In the genomic region with DNA sequence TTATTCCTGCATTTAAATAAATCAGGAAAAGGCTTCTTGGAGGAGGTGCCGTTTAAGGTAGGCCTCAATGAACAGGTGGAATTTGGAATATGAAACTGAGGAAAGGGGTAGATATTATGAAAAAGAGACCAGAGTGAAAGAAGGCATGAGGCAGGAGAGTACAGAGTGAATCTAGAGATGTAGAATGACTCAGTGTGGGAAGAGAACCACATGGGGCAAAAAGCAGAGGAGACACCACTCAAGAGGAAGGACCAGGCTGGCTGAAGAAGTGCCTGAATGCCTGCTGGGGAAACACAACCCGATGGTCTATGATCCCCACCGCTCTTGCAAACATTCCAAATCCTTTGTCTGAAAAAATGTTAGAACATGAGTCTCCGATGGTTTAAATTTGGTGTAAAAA, we compare ENCODE assay signal across 22 cellular contexts.
"Had no signal": no experiment of that assay in that cellular context is flagged by ENCODE, and none has a peak within 500 bp of the region (broad histone marks: within the 10 kb centered on the region; RNA-seq: fewer than 3 reads in every experiment).

No MANE protein-coding gene starts in this region.

- H3K4me3 Mint-ChIP-seq: activated CD8-positive, alpha-beta memory T cell treated with anti-CD3 and anti-CD28 coated beads, Interleukin-2, amount 10 ng/mL, durations not matched to agents 7 days and 5 days; activated T-cell treated with anti-CD3 and anti-CD28 coated beads, Interleukin-2, amount 50 U/mL, for 24 hours; activated T-helper 1 cell treated with anti-CD3 and anti-CD28 coated beads, Interleukin-12 subunit alpha, Interleukin-12 subunit beta, Interleukin-2, Interleukin-4 antibody, amounts not matched to agents 30 ng/mL and 10 ng/mL and 1 ng/mL, durations not matched to agents 14 hours and 24 hours and 36 hours had no signal

- DNase-seq: activated CD4-positive, CD25-positive, alpha-beta regulatory T cell; activated CD8-positive, alpha-beta memory T cell treated with anti-CD3 and anti-CD28 coated beads, Interleukin-2, amount 10 ng/mL, durations not matched to agents 7 days and 5 days; activated effector memory CD4-positive, alpha-beta T cell treated with anti-CD3 and anti-CD28 coated beads, Interleukin-2, amount 50 U/mL, for 16 hours; activated naive CD4-positive, alpha-beta T cell treated with Interleukin-2 at 50 U/mL for 16 hours; activated T-cell treated with anti-CD3 and anti-CD28 coated beads, Interleukin-2, amount 50 U/mL, for 24 hours; amniotic stem cell; body of pancreas; central memory CD4-positive, alpha-beta T cell; MG63; MV-4-11; NCI-H1105; NCI-H1436; NCI-H187; NCI-H2081; NCI-H446; NCI-H524; PC-9; SHP77 treated with DMSO at 0.1 percent for 48 hours; T-helper 1 cell had no signal

- H3K27ac Mint-ChIP-seq: activated CD8-positive, alpha-beta memory T cell treated with anti-CD3 and anti-CD28 coated beads, Interleukin-2, amount 10 ng/mL, durations not matched to agents 7 days and 5 days; activated T-cell treated with anti-CD3 and anti-CD28 coated beads, Interleukin-2, amount 50 U/mL, for 24 hours; activated T-helper 1 cell treated with anti-CD3 and anti-CD28 coated beads, Interleukin-12 subunit alpha, Interleukin-12 subunit beta, Interleukin-2, Interleukin-4 antibody, amounts not matched to agents 30 ng/mL and 10 ng/mL and 1 ng/mL, durations not matched to agents 14 hours and 24 hours and 36 hours had no signal

- H3K9me3 Mint-ChIP-seq: activated T-cell treated with anti-CD3 and anti-CD28 coated beads, Interleukin-2, amount 50 U/mL, for 24 hours; activated T-helper 1 cell treated with anti-CD3 and anti-CD28 coated beads, Interleukin-12 subunit alpha, Interleukin-12 subunit beta, Interleukin-2, Interleukin-4 antibody, amounts not matched to agents 30 ng/mL and 10 ng/mL and 1 ng/mL, durations not matched to agents 14 hours and 24 hours and 36 hours had no signal

- H3K27me3 ChIP-seq: ascending aorta, body of pancreas, MG63 had no signal

- H3K36me3 ChIP-seq: ascending aorta, MG63 had no signal

- H3K27ac ChIP-seq: ascending aorta, body of pancreas, PC-9, VCaP had no signal

- ATAC-seq: activated CD8-positive, alpha-beta memory T cell treated with anti-CD3 and anti-CD28 coated beads, Interleukin-2, amount 10 ng/mL, durations not matched to agents 7 days and 5 days; body of pancreas had no signal

- H3K4me1 ChIP-seq: ascending aorta, body of pancreas had no signal

- H3K9me3 ChIP-seq: ascending aorta, body of pancreas, MG63 had no signal

- H3K4me3 ChIP-seq: ascending aorta, body of pancreas, MG63, PC-9 had no signal

- H3K27me3 Mint-ChIP-seq: activated T-cell treated with anti-CD3 and anti-CD28 coated beads, Interleukin-2, amount 50 U/mL, for 24 hours had no signal
